In genomic region chr3:128617270-128617556, GRCh38 we compare ENCODE assay signal across 8 cellular contexts. TPM values are rescaled to one million over a fixed set of nuclear protein-coding genes. Genes with fewer than 3 reads are reported as not detected.
A peak's percentile ranks its signal among the peaks of the same experiment; 100 is the strongest.
DNase-seq lines count a peak whose midpoint lies in the region; ATAC-seq and TF ChIP-seq lines count a peak whose summit lies in the region.

No MANE protein-coding gene starts in this region.

- peaks cover 24% of the 10 kb centered on the region for H3K4me1 Mint-ChIP-seq in T-helper 17 cell

- H3K4me2 ChIP-seq in smooth muscle cell: peak overlapping the region; percentile 91

- ATAC-seq in GM19467 (IDR thresholded peaks at IDR 0.05; ENCODE audit: unreplicated experiment): peak; percentile 21
- peak; percentile 27 for ATAC-seq in T-helper 17 cell
- ATAC-seq in gastroesophageal sphincter: no peak

- H3K9me3 ChIP-seq in T-helper 17 cell (ENCODE audit: control insufficient read depth, low read length, poor library complexity, severe bottlenecking): no peaks in the 10 kb centered on the region
- H3K9me3 ChIP-seq in gastroesophageal sphincter: no peaks in the 10 kb centered on the region
- H3K9me3 ChIP-seq in smooth muscle cell (replicated peaks; ENCODE audit: low read depth): no peaks in the 10 kb centered on the region

- H3K27me3 ChIP-seq in gastroesophageal sphincter (no peaks in the 10 kb centered on the region), smooth muscle cell (ENCODE audit: low read depth) (no peaks in the 10 kb centered on the region)

- H3K4me3 ChIP-seq in gastroesophageal sphincter (peak overlapping the region; percentile 20 to 92), smooth muscle cell (peak overlapping the region; percentile 68)

- peak overlapping the region; percentile 98 for H3K27ac Mint-ChIP-seq in T-helper 17 cell

- peak overlapping the region; percentile 98 for H3K4me3 Mint-ChIP-seq in T-helper 17 cell

- TF ChIP-seq CTCF in gastroesophageal sphincter (IDR thresholded peaks at IDR 0.05): no peak
- no peak for TF ChIP-seq CTCF in smooth muscle cell (IDR thresholded peaks at IDR 0.05; ENCODE audit: borderline replicate concordance, insufficient read depth, poor library complexity, severe bottlenecking)

- peaks cover 9% of the 10 kb centered on the region for H3K36me3 Mint-ChIP-seq in T-helper 17 cell (ENCODE audit: low read depth)

- H4K20me1 ChIP-seq in smooth muscle cell (ENCODE audit: low read depth): peaks cover 35% of the 10 kb centered on the region

- TF ChIP-seq POLR2A in gastroesophageal sphincter (IDR thresholded peaks at IDR 0.05): no peak

- H3K36me3 ChIP-seq in gastroesophageal sphincter (peaks cover 0 to 35% of the 10 kb centered on the region in 2 donors), smooth muscle cell (ENCODE audit: low read depth) (peaks cover 5% of the 10 kb centered on the region)

- no peaks in the 10 kb centered on the region for H3K27me3 Mint-ChIP-seq in T-helper 17 cell

- no CpG with 5 or more reads among the region's 9 CpGs for WGBS in gastroesophageal sphincter (ENCODE audit: low coverage in 1 of 2), 2 donors
- WGBS in smooth muscle cell (ENCODE audit: low lambda C conversion rate): 97% methylated on average over 9 of the region's 9 CpGs

- H3K27ac ChIP-seq in gastroesophageal sphincter (peak overlapping the region; percentile 30 to 90 (median 88)), smooth muscle cell (ENCODE audit: low read depth) (peak overlapping the region; percentile 50)

- peak overlapping the region; percentile 48 for H3K9ac ChIP-seq in smooth muscle cell (ENCODE audit: low read depth)

- H2AFZ ChIP-seq in smooth muscle cell (ENCODE audit: low read depth): no peak overlapping the region

- H3K4me1 ChIP-seq in gastroesophageal sphincter (peaks cover 0 to 25% (median 14%) of the 10 kb centered on the region in 3 donors), smooth muscle cell (ENCODE audit: low read depth) (no peaks in the 10 kb centered on the region)

- H3K79me2 ChIP-seq in smooth muscle cell (ENCODE audit: low read depth): peaks cover 8% of the 10 kb centered on the region

- DNase-seq in T-helper 17 cell (no peak), smooth muscle cell (lab: John Stamatoyannopoulos, UW; ENCODE audit: unreplicated experiment) (no peak), SW480 (ENCODE audit: low spot score) (no peak), NCI-H2171 treated with DMSO at 0.1 percent for 48 hours (lab: John Stamatoyannopoulos, UW) (no peak)
- DNase-seq in stimulated activated naive CD4-positive, alpha-beta T cell (lab: John Stamatoyannopoulos, UW): no peak
- no peak for DNase-seq in stimulated activated CD4-positive, alpha-beta T cell treated with anti-CD3 and anti-CD28 coated beads, Interleukin-1b, Interleukin-23, amount 100 ng/mL, for 48 hours

- no peak for TF ChIP-seq EP300 in gastroesophageal sphincter (IDR thresholded peaks at IDR 0.05)

- peaks cover 26% of the 10 kb centered on the region for H3F3A ChIP-seq in smooth muscle cell (ENCODE audit: low read depth)

RNA-seq across cellular contexts. Expression of gene RPN1, which starts 33.4 kb away (rescaled TPM):
- total RNA-seq in T-helper 17 cell (100 to 1,000 TPM; 117 TPM), gastroesophageal sphincter (100 to 1,000 TPM; 144 to 243 (median 182) TPM), smooth muscle cell (420 and 505 TPM in 2 replicates)
- 431 and 520 TPM in 2 replicates for polyA plus RNA-seq in smooth muscle cell
